In genomic region chr19:36113895-36114762, GRCh38 we compare ENCODE assay signal across 8 cellular contexts. TPM values are rescaled to one million over a fixed set of nuclear protein-coding genes. Genes with fewer than 3 reads are reported as not detected.
DNase-seq lines count a peak whose midpoint lies in the region; ATAC-seq and TF ChIP-seq lines count a peak whose summit lies in the region.

No MANE protein-coding gene starts in this region.

- in situ Hi-C loops in transverse colon (cut with MboI; ENCODE audit: low pct_ligation_motif_present in 1 of 4, low pct_unique_long_range_greater_than_20kb in 1 of 4, low sequenced_read_pairs in 3 of 4), result no loop called here

- TF ChIP-seq POLR2A in transverse colon (IDR thresholded peaks at IDR 0.05), result no peak

- H3K4me3 ChIP-seq in SU-DHL-6 (ENCODE audit: insufficient read depth, low read length, poor library complexity, severe bottlenecking) (peak overlapping the region; percentile 95), duodenal mucosa (ENCODE audit: low read depth in 1 of 2, low read length in 2 of 2) (peak overlapping the region; percentile 94 to 96), mononuclear cell (ENCODE audit: low read length) (peak overlapping the region; percentile 71), transverse colon (peak overlapping the region; percentile 62 to 71 (median 68))

- 2 to 8% methylated on average over 6 to 48 of the region's 49 CpGs for WGBS in transverse colon (ENCODE audit: low coverage in 1 of 2), 2 donors

- H3K9ac ChIP-seq in SU-DHL-6 (ENCODE audit: low read length) (peak overlapping the region; percentile 88), duodenal mucosa (ENCODE audit: low read depth in 1 of 2, low read length in 2 of 2) (peak overlapping the region; percentile 83 to 92)

- intact Hi-C loops in transverse colon (cut with DNase I; ENCODE audit: low total_unique reads), result no loop called here

- H3F3A ChIP-seq in SU-DHL-6 (ENCODE audit: insufficient read depth), result 0 out of 2 replicates have a peak, but pooled peaks cover 2% of the 10 kb centered on the region

- H3K9me2 ChIP-seq in SU-DHL-6 (replicated peaks; ENCODE audit: insufficient read depth, low read length), result no peaks in the 10 kb centered on the region

- H3K4me1 ChIP-seq in duodenal mucosa (ENCODE audit: control insufficient read depth in 1 of 2, insufficient read depth in 2 of 2, low read length in 2 of 2) (peaks cover 16 to 28% of the 10 kb centered on the region in 2 donors), mononuclear cell (ENCODE audit: insufficient read depth, low read length) (peaks cover 27% of the 10 kb centered on the region), transverse colon (peaks cover 11 to 30% (median 22%) of the 10 kb centered on the region in 4 donors)

- TF ChIP-seq CTCF in SU-DHL-6 (IDR thresholded peaks at IDR 0.05; ENCODE audit: insufficient read depth, low read length, poor library complexity, severe bottlenecking) (no peak), transverse colon (IDR thresholded peaks at IDR 0.05) (peak in 1 of 5 experiments; percentile 29)

- H3K9me3 ChIP-seq in SU-DHL-6 (ENCODE audit: insufficient read depth, low read length), result no peaks in the 10 kb centered on the region
- H3K9me3 ChIP-seq in duodenal mucosa (ENCODE audit: control insufficient read depth in 1 of 2, low read length in 2 of 2), result no peaks in the 10 kb centered on the region
- no peaks in the 10 kb centered on the region for H3K9me3 ChIP-seq in mononuclear cell (ENCODE audit: low read depth, low read length)
- no peaks in the 10 kb centered on the region for H3K9me3 ChIP-seq in transverse colon

- H3K27ac ChIP-seq in SU-DHL-6 (ENCODE audit: low read depth, low read length), result peak overlapping the region; percentile 77
- H3K27ac ChIP-seq in duodenal mucosa (ENCODE audit: low read depth, low read length), result peak overlapping the region; percentile 80
- peak overlapping the region; percentile 87 to 94 (median 93) for H3K27ac ChIP-seq in transverse colon

- DNase-seq in EH (ENCODE audit: low read depth), result peak; percentile 55
- peak; percentile 32 for DNase-seq in transverse colon
- DNase-seq in cortex of kidney (lab: John Stamatoyannopoulos, UW), result no peak

- H4K20me1 ChIP-seq in SU-DHL-6 (ENCODE audit: low read depth, low read length), result no peaks in the 10 kb centered on the region

- peak overlapping the region; percentile 67 for H2AFZ ChIP-seq in SU-DHL-6 (ENCODE audit: low read depth, low read length, severe bottlenecking)

- peaks cover 20% of the 10 kb centered on the region for H3K79me2 ChIP-seq in SU-DHL-6 (ENCODE audit: insufficient read depth, low read length)

- H3K4me2 ChIP-seq in SU-DHL-6 (ENCODE audit: low read depth, low read length, poor library complexity, severe bottlenecking), result peak overlapping the region; percentile 76

- ATAC-seq in HG02840 (IDR thresholded peaks at IDR 0.05; ENCODE audit: low FRiP score, unreplicated experiment) (peak; percentile 0), HG03354 (IDR thresholded peaks at IDR 0.05; ENCODE audit: poor library complexity, severe bottlenecking, unreplicated experiment) (no peak)

- no peak for TF ChIP-seq EP300 in transverse colon (IDR thresholded peaks at IDR 0.05; ENCODE audit: low read depth)

- H3K36me3 ChIP-seq in SU-DHL-6 (ENCODE audit: low read length) (no peaks in the 10 kb centered on the region), duodenal mucosa (ENCODE audit: control insufficient read depth in 1 of 2, insufficient read depth in 2 of 2, low read length in 2 of 2) (peaks cover 4 to 24% of the 10 kb centered on the region in 2 donors), transverse colon (peaks cover 0 to 4% (median 0%) of the 10 kb centered on the region in 4 donors)

- H3K27me3 ChIP-seq in SU-DHL-6 (ENCODE audit: low read length) (no peaks in the 10 kb centered on the region), duodenal mucosa (ENCODE audit: control insufficient read depth in 1 of 2, insufficient read depth in 2 of 2, low read length in 2 of 2) (no peaks in the 10 kb centered on the region), mononuclear cell (ENCODE audit: insufficient read depth, low read length) (no peaks in the 10 kb centered on the region), transverse colon (no peaks in the 10 kb centered on the region)

RNA-seq across cellular contexts. Expression of gene POLR2I, which starts 0.5 kb away (rescaled TPM):
- total RNA-seq in mononuclear cell (12.8 TPM), transverse colon (10 to 100 TPM in 3 of 4 donors, not detected in 1; 15.1 to 44.9 (median 44.0) TPM)

RNA-seq across cellular contexts. Expression of gene TBCB, which starts 1.1 kb away (rescaled TPM):
- total RNA-seq in mononuclear cell (54.4 TPM), transverse colon (100 to 1,000 TPM in 2 of 4 donors, 10 to 100 TPM in 2; 82.4 to 175 (median 134) TPM)

RNA-seq across cellular contexts. Expression of gene OVOL3, which starts 3.2 kb away (rescaled TPM):
- total RNA-seq in mononuclear cell (not detected), transverse colon (not detected)

RNA-seq across cellular contexts. Expression of gene CAPNS1, which starts 25.7 kb away (rescaled TPM):
- total RNA-seq in mononuclear cell, result 227 TPM
- 100 to 1,000 TPM; 222 to 304 (median 248) TPM for total RNA-seq in transverse colon

RNA-seq across cellular contexts. Expression of gene COX7A1, which starts 38.1 kb away (rescaled TPM):
- total RNA-seq in mononuclear cell, result not detected
- 10 to 100 TPM in 2 of 4 donors, 1 to 10 TPM in 1, not detected in 1; 7.8 to 26.3 (median 11.7) TPM for total RNA-seq in transverse colon
